Comparison of ENCODE assay signal across 8 cellular contexts in genomic region chr19:7636691-7637373, GRCh38.
A peak's percentile ranks its signal among the peaks of the same experiment; 100 is the strongest.
DNase-seq lines count a peak whose midpoint lies in the region; ATAC-seq and TF ChIP-seq lines count a peak whose summit lies in the region.

Gene STXBP2, plus strand, starts transcription at chr19:7637110. Its CDS starts 40 bp downstream, at chr19:7637150.

- peak; percentile 45 for ATAC-seq in GM21576 (IDR thresholded peaks at IDR 0.05; ENCODE audit: unreplicated experiment)

- H3K4me3 ChIP-seq in NB4 (ENCODE audit: low read depth, low read length) (peak within 1 kb of the TSS; percentile 83), astrocyte of the cerebellum (ENCODE audit: low read depth, low read length) (peak within 1 kb of the TSS; percentile 29)

- peak; percentile 79 for TF ChIP-seq POLR2A in NB4 (IDR thresholded peaks at IDR 0.05; ENCODE audit: extremely low read depth, insufficient read length)

- no peak for TF ChIP-seq CTCF in NB4 (IDR thresholded peaks at IDR 0.05; ENCODE audit: low read depth, low read length)
- no peak for TF ChIP-seq CTCF in astrocyte of the cerebellum (IDR thresholded peaks at IDR 0.05; ENCODE audit: low read depth, low read length, missing control alignments)

- in situ Hi-C loops in astrocyte of the cerebellum (cut with HindIII; ENCODE audit: low sequenced_read_pairs) = no loop called here

- peak; percentile 70 for DNase-seq in COLO829 (ENCODE audit: low spot score)
- peak; percentile 84 for DNase-seq in NB4 (ENCODE audit: low read depth)
- DNase-seq in T1000 (lab: John Stamatoyannopoulos, UW) = peak; percentile 15
- DNase-seq in astrocyte of the cerebellum (ENCODE audit: low read depth) = no peak
- peak; percentile 99 for DNase-seq in iPS-NIHi11 (ENCODE audit: low spot score)
- peak; percentile 77 to 94 (median 85) for DNase-seq in stimulated activated CD4-positive, alpha-beta T cell treated with anti-CD3 and anti-CD28 coated beads, Interleukin-1b, Interleukin-23, amount 100 ng/mL, for 24 hours (ENCODE audit: low read depth in 4 of 4, low spot score in 1 of 4)
- DNase-seq in retina = no peak

Comparison
In these comparisons a context has a peak if more than half of its experiments do, and no peak if none do; other contexts are left out.
1. DNase-seq: peak in COLO829 (single experiment), NB4 (single experiment), T1000 (single experiment), iPS-NIHi11 (single experiment) and stimulated activated CD4-positive, alpha-beta T cell treated with anti-CD3 and anti-CD28 coated beads, Interleukin-1b, Interleukin-23, amount 100 ng/mL, for 24 hours (4 of 4); none in astrocyte of the cerebellum (single experiment) and retina (single experiment).